ENCODE assay signal across 19 cellular contexts in the genomic region with DNA sequence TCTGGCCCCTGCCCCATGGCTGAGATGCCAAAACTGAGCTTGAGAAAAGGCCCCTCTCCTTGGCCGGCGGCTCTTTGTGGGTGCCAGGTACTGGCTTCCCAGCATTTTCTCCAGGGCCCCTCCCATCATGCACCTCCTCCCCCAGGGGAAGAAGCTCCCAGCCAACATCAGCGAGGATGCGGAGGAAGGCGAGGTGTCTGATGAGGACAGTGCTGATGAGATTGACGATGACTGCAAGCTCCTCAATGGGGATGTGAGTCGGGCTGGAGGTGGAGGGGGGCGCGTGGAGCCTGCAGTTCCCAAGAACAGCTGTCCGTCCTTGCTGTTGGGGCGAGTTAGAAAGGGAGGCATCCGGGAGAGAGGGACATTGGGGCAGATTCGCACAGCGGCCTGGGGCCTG. TPM values are rescaled to one million over a fixed set of nuclear protein-coding genes. Genes with fewer than 3 reads are reported as not detected.
DNase-seq lines count a peak whose midpoint lies in the region; ATAC-seq and TF ChIP-seq lines count a peak whose summit lies in the region.
"Had no signal": no experiment of that assay in that cellular context is flagged by ENCODE, and none has a peak within 500 bp of the region (broad histone marks: within the 10 kb centered on the region; RNA-seq: fewer than 3 reads in every experiment).

No MANE protein-coding gene starts in this region.

- ATAC-seq in stimulated activated naive B cell treated with anti-CD40 and anti-IgM and Interleukin-4, amounts not matched to agents 10 μg/mL and 1 μg/mL and 100 μg/mL, for 72 hours (replicated peaks) = no peak
- no peak for ATAC-seq in activated T-helper 17 cell treated with anti-CD3 and anti-CD28 coated beads, Interleukin-2, amount 50 U/mL, for 72 hours (replicated peaks)

- H2AFZ ChIP-seq in neuronal stem cell (ENCODE audit: low read length) = no peak overlapping the region

- peaks cover 12 to 17% of the 10 kb centered on the region in 2 donors for H3K36me3 Mint-ChIP-seq in stimulated activated naive B cell treated with anti-CD40 and anti-IgM and Interleukin-4, amounts not matched to agents 10 μg/mL and 1 μg/mL and 100 μg/mL, for 72 hours
- H3K36me3 Mint-ChIP-seq in activated T-helper 17 cell treated with anti-CD3 and anti-CD28 coated beads, Interleukin-2, amount 50 U/mL, for 72 hours (ENCODE audit: low read depth) = peaks cover 5% of the 10 kb centered on the region

- H3K9me3 ChIP-seq in neuronal stem cell (replicated peaks in 1 of 2; ENCODE audit: control insufficient read depth in 2 of 2, insufficient read depth in 1 of 2, low read depth in 1 of 2, low read length in 2 of 2) = peaks cover 5 to 9% of the 10 kb centered on the region in 2 donors

- peak overlapping the region; percentile 84 for H2AK5ac ChIP-seq in neuronal stem cell (ENCODE audit: low read depth, low read length)

- no CpG with 5 or more reads among the region's 14 CpGs for WGBS in neuronal stem cell (ENCODE audit: extremely low coverage in 2 of 2, insufficient read length in 2 of 2, insufficient replicate concordance in 1 of 2), 2 donors

- no peak overlapping the region for H3K9ac ChIP-seq in neuronal stem cell (ENCODE audit: low read depth, low read length, poor library complexity)

- intact Hi-C loops in dorsolateral prefrontal cortex (cut with DNase I) = no loop called here

- H3K14ac ChIP-seq in neuronal stem cell (ENCODE audit: low read length) = peak overlapping the region; percentile 17

- peaks cover 20 to 21% of the 10 kb centered on the region in 2 donors for H3K4me1 Mint-ChIP-seq in stimulated activated naive B cell treated with anti-CD40 and anti-IgM and Interleukin-4, amounts not matched to agents 10 μg/mL and 1 μg/mL and 100 μg/mL, for 72 hours
- H3K4me1 Mint-ChIP-seq in activated T-helper 17 cell treated with anti-CD3 and anti-CD28 coated beads, Interleukin-2, amount 50 U/mL, for 72 hours = no peaks in the 10 kb centered on the region

- no peak overlapping the region for H2BK5ac ChIP-seq in neuronal stem cell (ENCODE audit: low read length)

- TF ChIP-seq CTCF in dorsolateral prefrontal cortex (IDR thresholded peaks at IDR 0.05 in 54 of 56, conservative IDR thresholded peaks at IDR 0.05 in 2 of 56; ENCODE audit: low read depth in 1 of 56, partially characterized antibody in 56 of 56) = no peak

- peak overlapping the region; percentile 70 for H3K18ac ChIP-seq in neuronal stem cell (ENCODE audit: low read length)

- H2BK15ac ChIP-seq in neuronal stem cell (ENCODE audit: low read length) = no peak overlapping the region

- no peak overlapping the region for H3K4me3 Mint-ChIP-seq in stimulated activated naive B cell treated with anti-CD40 and anti-IgM and Interleukin-4, amounts not matched to agents 10 μg/mL and 1 μg/mL and 100 μg/mL, for 72 hours
- H3K4me3 Mint-ChIP-seq in activated T-helper 17 cell treated with anti-CD3 and anti-CD28 coated beads, Interleukin-2, amount 50 U/mL, for 72 hours = no peak overlapping the region
- H3K4me3 Mint-ChIP-seq: CD4-positive, alpha-beta memory T cell had no signal

- no peak overlapping the region for H3K4me3 ChIP-seq in dorsolateral prefrontal cortex
- no peak overlapping the region for H3K4me3 ChIP-seq in neuronal stem cell (ENCODE audit: low read length in 2 of 2)

- H4K91ac ChIP-seq in neuronal stem cell (ENCODE audit: low read depth, low read length, poor library complexity) = no peak overlapping the region

- H3K36me3 ChIP-seq in neuronal stem cell (replicated peaks in 1 of 2; ENCODE audit: control insufficient read depth in 2 of 2, insufficient read depth in 2 of 2, low read length in 2 of 2) = no peaks in the 10 kb centered on the region

- peaks cover 2% of the 10 kb centered on the region for H3K79me1 ChIP-seq in neuronal stem cell (ENCODE audit: low read depth, low read length)

- DNase-seq in dorsolateral prefrontal cortex (peak in 6 of 10 donors; percentile 47 to 74 (median 62)), neuronal stem cell (ENCODE audit: low spot score) (no peak), cortex of kidney (lab: John Stamatoyannopoulos, UW) (no peak), NCI-H1417 treated with DMSO at 0.1 percent for 48 hours (lab: John Stamatoyannopoulos, UW) (no peak)
- no peak for DNase-seq in stimulated activated naive B cell treated with anti-CD40 and anti-IgM and Interleukin-4, amounts not matched to agents 10 μg/mL and 1 μg/mL and 100 μg/mL, for 72 hours
- DNase-seq: C1 segment of cervical spinal cord; Calu3; CD4-positive, alpha-beta memory T cell; COR-L47; DMS153; DMS79; EL; GDM1; GOT3; HCEC 1CT had no signal

- peak overlapping the region; percentile 81 for H2BK120ac ChIP-seq in neuronal stem cell (ENCODE audit: low read depth, low read length)

- no peak overlapping the region for H3K4me2 ChIP-seq in neuronal stem cell (ENCODE audit: insufficient read depth, low read length, poor library complexity, severe bottlenecking)

- no peaks in the 10 kb centered on the region for H3K4me1 ChIP-seq in neuronal stem cell (ENCODE audit: control insufficient read depth in 2 of 2, insufficient read depth in 1 of 2, low read depth in 1 of 2, low read length in 2 of 2)

- H3K9me3 Mint-ChIP-seq in stimulated activated naive B cell treated with anti-CD40 and anti-IgM and Interleukin-4, amounts not matched to agents 10 μg/mL and 1 μg/mL and 100 μg/mL, for 72 hours = peaks cover 14 to 17% of the 10 kb centered on the region in 2 donors
- H3K9me3 Mint-ChIP-seq in activated T-helper 17 cell treated with anti-CD3 and anti-CD28 coated beads, Interleukin-2, amount 50 U/mL, for 72 hours = peaks cover 12% of the 10 kb centered on the region

- H3K27me3 ChIP-seq in dorsolateral prefrontal cortex (no peaks in the 10 kb centered on the region), neuronal stem cell (ENCODE audit: control insufficient read depth in 3 of 3, insufficient read depth in 3 of 3, low read depth in 1 of 3, low read length in 3 of 3) (peaks cover 0 to 57% (median 0%) of the 10 kb centered on the region in 3 experiments)

- no peak overlapping the region for H3K4ac ChIP-seq in neuronal stem cell (ENCODE audit: low read length)

- H4K8ac ChIP-seq in neuronal stem cell (ENCODE audit: low read depth, low read length) = peak overlapping the region; percentile 17

- H2BK12ac ChIP-seq in neuronal stem cell (ENCODE audit: low read length) = no peak overlapping the region

- no peaks in the 10 kb centered on the region for H3K27me3 Mint-ChIP-seq in stimulated activated naive B cell treated with anti-CD40 and anti-IgM and Interleukin-4, amounts not matched to agents 10 μg/mL and 1 μg/mL and 100 μg/mL, for 72 hours
- H3K27me3 Mint-ChIP-seq in activated T-helper 17 cell treated with anti-CD3 and anti-CD28 coated beads, Interleukin-2, amount 50 U/mL, for 72 hours = no peaks in the 10 kb centered on the region
- H3K27me3 Mint-ChIP-seq: CD4-positive, alpha-beta memory T cell had no signal

- H3K23ac ChIP-seq in neuronal stem cell (ENCODE audit: low read depth, low read length, poor library complexity) = peak overlapping the region; percentile 55

- peak overlapping the region; percentile 42 for H3K27ac Mint-ChIP-seq in stimulated activated naive B cell treated with anti-CD40 and anti-IgM and Interleukin-4, amounts not matched to agents 10 μg/mL and 1 μg/mL and 100 μg/mL, for 72 hours
- H3K27ac Mint-ChIP-seq in activated T-helper 17 cell treated with anti-CD3 and anti-CD28 coated beads, Interleukin-2, amount 50 U/mL, for 72 hours = no peak overlapping the region

- H3K27ac ChIP-seq in dorsolateral prefrontal cortex (peak overlapping the region in 4 of 59 donors; percentile 1 to 44 (median 12)), neuronal stem cell (replicated peaks; ENCODE audit: low read length) (no peak overlapping the region)

RNA-seq across cellular contexts. Expression of a gene that starts 13.5 kb away (rescaled TPM):
- total RNA-seq in dorsolateral prefrontal cortex = 10 to 100 TPM; 15.5 to 43.3 (median 25.0) TPM
- 4.2 TPM for polyA plus RNA-seq in neuronal stem cell (2013, experiment 1 of 2)
- polyA plus RNA-seq in neuronal stem cell (2013, experiment 2 of 2) = 4.0 TPM
- 10 to 100 TPM in 1 of 2 donors, 1 to 10 TPM in 1; 3.4 to 28.1 TPM for total RNA-seq in activated T-helper 17 cell treated with anti-CD3 and anti-CD28 coated beads, Interleukin-2, amount 50 U/mL, for 72 hours
- total RNA-seq: A172, A673 had no signal

RNA-seq across cellular contexts. Expression of a gene that starts 36.8 kb away (rescaled TPM):
- 10 to 100 TPM; 31.4 to 65.2 (median 46.7) TPM for total RNA-seq in dorsolateral prefrontal cortex
- 23.5 TPM for polyA plus RNA-seq in neuronal stem cell (2013, experiment 1 of 2)
- 22.7 TPM for polyA plus RNA-seq in neuronal stem cell (2013, experiment 2 of 2)
- total RNA-seq in activated T-helper 17 cell treated with anti-CD3 and anti-CD28 coated beads, Interleukin-2, amount 50 U/mL, for 72 hours = 10 to 100 TPM; 41.7 to 54.9 TPM

RNA-seq across cellular contexts. Expression of a gene that starts 40.4 kb away (rescaled TPM):
- 10 to 100 TPM in 45 of 120 experiments, 1 to 10 TPM in 74, under 1 TPM in 1; 0.56 to 50.1 (median 8.5) TPM for total RNA-seq in dorsolateral prefrontal cortex
- 208 TPM for polyA plus RNA-seq in neuronal stem cell (2013, experiment 1 of 2)
- 209 TPM for polyA plus RNA-seq in neuronal stem cell (2013, experiment 2 of 2)
- total RNA-seq in activated T-helper 17 cell treated with anti-CD3 and anti-CD28 coated beads, Interleukin-2, amount 50 U/mL, for 72 hours = not detected
- total RNA-seq: A172; A673; Calu3; CD4-positive, alpha-beta memory T cell had no signal
- polyA plus RNA-seq: BJ; CD4-positive, alpha-beta memory T cell had no signal

Comparison
In these comparisons a context has a peak if more than half of its experiments do, and no peak if none do; other contexts are left out.
1. DNase-seq: peak in dorsolateral prefrontal cortex (6 of 10); none in neuronal stem cell (single experiment), stimulated activated naive B cell treated with anti-CD40 and anti-IgM and Interleukin-4, amounts not matched to agents 10 μg/mL and 1 μg/mL and 100 μg/mL, for 72 hours (single experiment), cortex of kidney (single experiment) and NCI-H1417 treated with DMSO at 0.1 percent for 48 hours (single experiment).